Comparison of ENCODE assay signal across 27 cellular contexts in the genomic region with DNA sequence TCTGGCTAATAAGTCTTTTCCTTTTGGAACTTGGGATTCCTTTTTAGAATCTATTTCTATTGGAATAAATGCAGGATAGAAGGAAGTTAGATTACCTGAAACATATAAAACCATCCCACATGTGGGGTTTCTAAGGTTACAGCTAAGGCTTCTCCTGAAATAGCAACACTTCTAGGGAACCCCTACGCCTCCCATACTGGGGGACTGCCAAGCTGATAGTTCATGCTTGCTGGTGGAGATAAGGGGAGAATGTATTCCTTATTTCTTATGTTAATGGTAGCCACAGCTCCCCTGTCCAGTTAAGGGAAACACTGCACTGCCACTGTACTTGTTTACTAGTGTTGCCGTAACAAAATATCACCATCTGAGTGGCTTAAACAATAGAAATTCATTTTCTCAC.
"Had no signal": no experiment of that assay in that cellular context is flagged by ENCODE, and none has a peak within 500 bp of the region (broad histone marks: within the 10 kb centered on the region; RNA-seq: fewer than 3 reads in every experiment).

No MANE protein-coding gene starts in this region.

- H3K4me1 ChIP-seq: pancreas, prostate gland, right lobe of liver, sigmoid colon, suprapubic skin, thyroid gland, transverse colon, uterus had no signal

- DNase-seq: naive thymus-derived CD4-positive, alpha-beta T cell; natural killer cell; pancreas; right cardiac atrium; right lobe of liver; sigmoid colon; small intestine; stimulated activated CD4-positive, alpha-beta T cell treated with anti-CD3 and anti-CD28 coated beads, Interleukin-15, amount 100 ng/mL, for 24 hours; stimulated activated CD4-positive, alpha-beta T cell treated with anti-CD3 and anti-CD28 coated beads, Interleukin-2, amount 100 ng/mL, for 24 hours; stimulated activated CD4-positive, alpha-beta T cell treated with anti-CD3 and anti-CD28 coated beads, Interleukin-2, amount 100 ng/mL, for 48 hours; stimulated activated CD4-positive, alpha-beta T cell treated with anti-CD3 and anti-CD28 coated beads, Interleukin-4, amount 100 ng/mL, for 4 hours; stimulated activated CD8-positive, alpha-beta memory T cell treated with anti-CD3 and anti-CD28 coated beads, Interleukin-4, amount 100 ng/mL, for 48 hours; stimulated activated naive CD4-positive, alpha-beta T cell; stimulated activated naive CD8-positive, alpha-beta T cell treated with anti-CD3 and anti-CD28 coated beads, Interleukin-15, amount 100 ng/mL, for 72 hours; stimulated activated naive CD8-positive, alpha-beta T cell treated with anti-CD3 and anti-CD28 coated beads, Interleukin-15, Interleukin-2, amounts not matched to agents 100 U/mL and 50 U/mL, for 24 hours; substantia nigra; thyroid gland; transverse colon; upper lobe of right lung; uterus had no signal

- H3K27me3 Mint-ChIP-seq: naive thymus-derived CD4-positive, alpha-beta T cell; stimulated activated memory B cell treated with anti-CD40 and anti-IgM and Interleukin-4, amounts not matched to agents 10 μg/mL and 1 μg/mL and 100 μg/mL, for 72 hours; stimulated activated naive CD8-positive, alpha-beta T cell treated with anti-CD3 and anti-CD28 coated beads, Interleukin-15, amount 100 ng/mL, for 72 hours had no signal

- H3K4me3 ChIP-seq: pancreas, prostate gland, right lobe of liver, sigmoid colon, suprapubic skin, thoracic aorta, thyroid gland, transverse colon, upper lobe of right lung, uterus had no signal

- H3K9me3 ChIP-seq: neutrophil, pancreas, prostate gland, right lobe of liver, sigmoid colon, suprapubic skin, thoracic aorta, thyroid gland, transverse colon, upper lobe of right lung, uterus had no signal

- H3K27me3 ChIP-seq: neutrophil, pancreas, right lobe of liver, sigmoid colon, suprapubic skin, thyroid gland, transverse colon, upper lobe of right lung, uterus had no signal

- H3K36me3 Mint-ChIP-seq: naive thymus-derived CD4-positive, alpha-beta T cell; stimulated activated memory B cell treated with anti-CD40 and anti-IgM and Interleukin-4, amounts not matched to agents 10 μg/mL and 1 μg/mL and 100 μg/mL, for 72 hours had no signal

- H3K36me3 ChIP-seq: neutrophil, pancreas, prostate gland, right lobe of liver, sigmoid colon, suprapubic skin, thoracic aorta, thyroid gland, transverse colon, upper lobe of right lung, uterus had no signal

- H3K27ac ChIP-seq: neutrophil, pancreas, prostate gland, right lobe of liver, sigmoid colon, suprapubic skin, thoracic aorta, thyroid gland, transverse colon, upper lobe of right lung, uterus had no signal

- H3K4me1 Mint-ChIP-seq: naive thymus-derived CD4-positive, alpha-beta T cell; natural killer cell; stimulated activated memory B cell treated with anti-CD40 and anti-IgM and Interleukin-4, amounts not matched to agents 10 μg/mL and 1 μg/mL and 100 μg/mL, for 72 hours; stimulated activated naive CD8-positive, alpha-beta T cell treated with anti-CD3 and anti-CD28 coated beads, Interleukin-15, amount 100 ng/mL, for 72 hours had no signal

- H3K27ac Mint-ChIP-seq: naive thymus-derived CD4-positive, alpha-beta T cell; natural killer cell; nephron; stimulated activated memory B cell treated with anti-CD40 and anti-IgM and Interleukin-4, amounts not matched to agents 10 μg/mL and 1 μg/mL and 100 μg/mL, for 72 hours; stimulated activated naive CD8-positive, alpha-beta T cell treated with anti-CD3 and anti-CD28 coated beads, Interleukin-15, amount 100 ng/mL, for 72 hours; type B pancreatic cell had no signal

- H3K9me3 Mint-ChIP-seq: nephron, type B pancreatic cell had no signal

- H3K4me3 Mint-ChIP-seq: naive thymus-derived CD4-positive, alpha-beta T cell; natural killer cell; nephron; stimulated activated memory B cell treated with anti-CD40 and anti-IgM and Interleukin-4, amounts not matched to agents 10 μg/mL and 1 μg/mL and 100 μg/mL, for 72 hours; stimulated activated naive CD8-positive, alpha-beta T cell treated with anti-CD3 and anti-CD28 coated beads, Interleukin-15, amount 100 ng/mL, for 72 hours; type B pancreatic cell had no signal
